Comparison of ENCODE assay signal across 8 cellular contexts in the genomic region with DNA sequence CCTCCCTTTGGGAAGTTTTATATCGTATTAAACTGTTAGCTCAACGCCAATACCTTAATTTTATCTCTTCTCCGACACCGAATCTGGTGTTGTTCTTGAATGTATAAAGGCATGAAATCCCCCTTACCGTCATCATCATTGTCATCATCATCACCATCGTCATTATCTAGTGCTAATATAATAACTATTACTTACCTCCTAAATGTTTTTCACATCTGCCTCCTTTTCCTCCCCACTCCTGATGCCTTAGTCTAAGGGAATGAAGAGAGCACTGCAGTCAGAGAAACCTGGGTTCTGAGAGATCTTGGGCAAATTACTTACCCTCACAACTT. TPM values are rescaled to one million over a fixed set of nuclear protein-coding genes. Genes with fewer than 3 reads are reported as not detected.
A peak's percentile ranks its signal among the peaks of the same experiment; 100 is the strongest.
DNase-seq lines count a peak whose midpoint lies in the region; ATAC-seq, FAIRE-seq and TF ChIP-seq lines count a peak whose summit lies in the region.

No MANE protein-coding gene starts in this region.

- no peak for TF ChIP-seq RAD21 in HepG2 (CRISPR knock-in tag; IDR thresholded peaks at IDR 0.05)

- H3K36me3 Mint-ChIP-seq in activated CD8-positive, alpha-beta T cell treated with anti-CD3 and anti-CD28 coated beads for 36 hours (ENCODE audit: low read depth), result peaks cover 33% of the 10 kb centered on the region

- TF ChIP-seq EP300 in HepG2 (IDR thresholded peaks at IDR 0.05; ENCODE audit: low read depth in 2 of 2, low read length in 2 of 2), result no peak
- TF ChIP-seq EP300 in HepG2 (CRISPR knock-in tag; IDR thresholded peaks at IDR 0.05; ENCODE audit: borderline replicate concordance), result no peak
- no peak for TF ChIP-seq EP300 in transverse colon (IDR thresholded peaks at IDR 0.05; ENCODE audit: low read depth)

- H2AFZ ChIP-seq in HepG2 (ENCODE audit: low read length), result peak overlapping the region; percentile 68

- no peak overlapping the region for H3K27ac ChIP-seq in A673 (ENCODE audit: low read depth, low read length, poor library complexity, severe bottlenecking)
- no peak overlapping the region for H3K27ac ChIP-seq in HepG2 (ENCODE audit: extremely low read length, insufficient read depth, low read length)
- H3K27ac ChIP-seq in transverse colon, result peak overlapping the region; percentile 88 to 95 (median 92)

- TF ChIP-seq POLR2A in HepG2 (IDR thresholded peaks at IDR 0.05; ENCODE audit: insufficient read depth in 1 of 2, low read depth in 2 of 2, low read length in 2 of 2) (no peak), transverse colon (IDR thresholded peaks at IDR 0.05) (no peak)

- POLR2A ChIA-PET in A673 (lab: Charles Lee; ENCODE audit: low non-redundant PET), result no interaction called here
- POLR2A ChIA-PET in activated CD8-positive, alpha-beta T cell treated with anti-CD3 and anti-CD28 coated beads for 36 hours (lab: Charles Lee), result no interaction called here
- POLR2A ChIA-PET in HepG2 (lab: Yijun Ruan, JAX), result no interaction called here

- CTCF ChIA-PET in A673 (lab: Charles Lee), result no interaction called here
- CTCF ChIA-PET in activated CD8-positive, alpha-beta T cell treated with anti-CD3 and anti-CD28 coated beads for 36 hours (lab: Charles Lee), result no interaction called here
- CTCF ChIA-PET in HepG2 (lab: Yijun Ruan, JAX; ENCODE audit: low intra/inter-chr PET ratio, low total read pairs), result no interaction called here

- peaks cover 14% of the 10 kb centered on the region for H3K4me1 ChIP-seq in A673 (ENCODE audit: insufficient read depth, low read length, poor library complexity, severe bottlenecking)
- peaks cover 43% of the 10 kb centered on the region for H3K4me1 ChIP-seq in HepG2 (ENCODE audit: insufficient read depth, low read length)
- H3K4me1 ChIP-seq in transverse colon, result peaks cover 20 to 48% (median 31%) of the 10 kb centered on the region in 4 donors

- H3K36me3 ChIP-seq in A673 (ENCODE audit: insufficient read depth, low read length, poor library complexity, severe bottlenecking), result peaks cover 27% of the 10 kb centered on the region
- H3K36me3 ChIP-seq in HepG2 (replicated peaks in 1 of 2; ENCODE audit: control insufficient read depth in 1 of 2, insufficient read depth in 2 of 2, low read length in 2 of 2), result peaks cover 0 to 8% of the 10 kb centered on the region in 2 experiments; a peak in 3 of 5 replicates
- H3K36me3 ChIP-seq in transverse colon, result no peaks in the 10 kb centered on the region

- ATAC-seq in GM21619 (IDR thresholded peaks at IDR 0.05; ENCODE audit: unreplicated experiment) (peak; percentile 1), HepG2 (no peak), GM21825 (IDR thresholded peaks at IDR 0.05; ENCODE audit: unreplicated experiment) (no peak)
- peak; percentile 3 for ATAC-seq in activated CD8-positive, alpha-beta T cell treated with anti-CD3 and anti-CD28 coated beads for 36 hours

- H3K9me3 ChIP-seq in A673 (ENCODE audit: low read depth, low read length, poor library complexity, severe bottlenecking), result no peaks in the 10 kb centered on the region
- H3K9me3 ChIP-seq in HepG2 (ENCODE audit: low read length), result no peaks in the 10 kb centered on the region
- H3K9me3 ChIP-seq in transverse colon, result no peaks in the 10 kb centered on the region

- peaks cover 29% of the 10 kb centered on the region for H3K4me1 Mint-ChIP-seq in activated CD8-positive, alpha-beta T cell treated with anti-CD3 and anti-CD28 coated beads for 36 hours (ENCODE audit: low read depth)

- BruUV-seq in A673 (replicated peaks; lab: Mats Ljungman, UMichigan), result no TSS peak
- no TSS peak for BruUV-seq in HepG2 (replicated peaks; lab: Mats Ljungman, UMichigan)

- H3K27me3 ChIP-seq in A673 (replicated peaks; ENCODE audit: insufficient read depth, low read depth, low read length, poor library complexity) (no peaks in the 10 kb centered on the region), HepG2 (ENCODE audit: control insufficient read depth in 1 of 2, insufficient read depth in 2 of 2, low read length in 2 of 2) (0 out of 5 replicates have a peak, but pooled peaks cover 0 to 4% of the 10 kb centered on the region in 2 experiments), transverse colon (no peaks in the 10 kb centered on the region)

- H3K4me3 Mint-ChIP-seq in activated CD8-positive, alpha-beta T cell treated with anti-CD3 and anti-CD28 coated beads for 36 hours, result peak overlapping the region; percentile 70

- in situ Hi-C loops in HepG2 (cut with HindIII; ENCODE audit: extremely low pct_ligation_motif_present, low pct_unique_long_range_greater_than_20kb) (no loop called here), transverse colon (cut with MboI; ENCODE audit: low pct_ligation_motif_present in 1 of 4, low pct_unique_long_range_greater_than_20kb in 1 of 4, low sequenced_read_pairs in 3 of 4) (no loop called here)

- H3K27ac Mint-ChIP-seq in activated CD8-positive, alpha-beta T cell treated with anti-CD3 and anti-CD28 coated beads for 36 hours, result peak overlapping the region; percentile 52

- H3K4me3 ChIP-seq in A673 (ENCODE audit: low read depth, low read length, poor library complexity, severe bottlenecking) (peak overlapping the region; percentile 46), HepG2 (replicated peaks in 1 of 3; ENCODE audit: insufficient read depth in 1 of 3, low read depth in 2 of 3, low read length in 3 of 3) (peak overlapping the region in 2 of 3 experiments; percentile 47 to 50; a peak in 3 of 6 replicates), transverse colon (peak overlapping the region; percentile 7 to 99 (median 84))

- no peaks in the 10 kb centered on the region for H3K9me3 Mint-ChIP-seq in activated CD8-positive, alpha-beta T cell treated with anti-CD3 and anti-CD28 coated beads for 36 hours

- no peak overlapping the region for H3K9ac ChIP-seq in HepG2 (ENCODE audit: insufficient read depth, low read depth, low read length)

- no peaks in the 10 kb centered on the region for H3K27me3 Mint-ChIP-seq in activated CD8-positive, alpha-beta T cell treated with anti-CD3 and anti-CD28 coated beads for 36 hours

- intact Hi-C loops in A673 (cut with micrococcal nuclease; ENCODE audit: unreplicated experiment) (no loop called here), HepG2 (cut with micrococcal nuclease; ENCODE audit: unreplicated experiment) (no loop called here), transverse colon (cut with DNase I; ENCODE audit: low total_unique reads) (loop anchor here (5.0 kb wide), 1 partner anchor 1529 kb away; no protein-coding TSS in a partner anchor)
- intact Hi-C loops in activated CD8-positive, alpha-beta T cell treated with anti-CD3 and anti-CD28 coated beads for 36 hours (cut with micrococcal nuclease), result loop anchor here (5.0 kb wide), 1 partner anchor 41 kb away; a partner anchor contains a TSS

- H3K79me2 ChIP-seq in HepG2 (ENCODE audit: insufficient read depth, low read length), result peaks cover 14% of the 10 kb centered on the region

- no peak for DNase-seq in A673 (ENCODE audit: low spot score)
- DNase-seq in activated CD8-positive, alpha-beta T cell treated with anti-CD3 and anti-CD28 coated beads for 36 hours, result no peak
- no peak for DNase-seq in HepG2 (ENCODE audit: low spot score)
- DNase-seq in transverse colon, result no peak
- DNase-seq in RKO (ENCODE audit: low spot score), result no peak
- no peak for DNase-seq in mesenteric fat pad (ENCODE audit: low spot score)

- H3K4me2 ChIP-seq in HepG2 (ENCODE audit: low read depth, low read length), result peak overlapping the region; percentile 75

- no peak for TF ChIP-seq CTCF in A673 (conservative IDR thresholded peaks at IDR 0.05; ENCODE audit: low read depth, low read length)
- no peak for TF ChIP-seq CTCF in activated CD8-positive, alpha-beta T cell treated with anti-CD3 and anti-CD28 coated beads for 36 hours (IDR thresholded peaks at IDR 0.05)
- no peak for TF ChIP-seq CTCF in HepG2 (CRISPR knock-in tag; IDR thresholded peaks at IDR 0.05)
- no peak for TF ChIP-seq CTCF in transverse colon (IDR thresholded peaks at IDR 0.05)

- 3% methylated on average over 6 of the region's 6 CpGs for WGBS in HepG2 (ENCODE audit: low lambda C conversion rate)
- 0 to 3% methylated on average over 4 to 6 of the region's 6 CpGs for WGBS in transverse colon (ENCODE audit: low coverage in 1 of 2), 2 donors

- FAIRE-seq in HepG2 (lab: Jason Lieb, UNC), result no peak

- H4K20me1 ChIP-seq in HepG2 (ENCODE audit: insufficient read depth, low read length), result no peaks in the 10 kb centered on the region

RNA-seq across cellular contexts. Expression of a gene that starts 0.7 kb away (rescaled TPM):
- total RNA-seq in A673 (2021) (12.9 and 15.5 TPM in 2 replicates), HepG2 (2016; rRNA removed; fragmentation: Illumina TruSeq; extraction: Trizol) (6.2 and 8.7 TPM in 2 replicates), transverse colon (1 to 10 TPM; 3.0 to 7.8 (median 5.7) TPM), mesenteric fat pad (6.3 TPM)
- total RNA-seq in activated CD8-positive, alpha-beta T cell treated with anti-CD3 and anti-CD28 coated beads for 36 hours, result 10 to 100 TPM; 10.5 to 11.8 TPM
- 1.1 and 1.2 TPM in 2 replicates for total RNA-seq in HepG2 (2016; cell fraction: cytosol; rRNA removed; fragmentation: Illumina TruSeq; extraction: Trizol; ENCODE audit: low read depth)
- total RNA-seq in HepG2 (2016; cell fraction: insoluble cytoplasmic fraction; rRNA removed; fragmentation: Illumina TruSeq; extraction: Trizol), result 6.7 and 8.3 TPM in 2 replicates
- total RNA-seq in HepG2 (2016; cell fraction: membrane; rRNA removed; fragmentation: Illumina TruSeq; extraction: Trizol), result 4.0 and 4.6 TPM in 2 replicates
- 5.4 and 5.8 TPM in 2 replicates for total RNA-seq in HepG2 (2016; cell fraction: nucleus; rRNA removed; fragmentation: Illumina TruSeq; extraction: Trizol)
- polyA plus RNA-seq in HepG2 (2011; rRNA removed), result 1.5 and 1.6 TPM in 2 replicates
- polyA plus RNA-seq in HepG2 (2011; cell fraction: cytosol; rRNA removed), result 1.0 and 1.4 TPM in 2 replicates
- polyA plus RNA-seq in HepG2 (2011; cell fraction: nucleus; rRNA removed), result 1.5 and 1.7 TPM in 2 replicates
- polyA plus RNA-seq in HepG2 (2012), result 2.3 and 2.8 TPM in 2 replicates
- polyA plus RNA-seq in HepG2 (2016; cell fraction: cytosol; fragmentation: Illumina TruSeq; extraction: Trizol; ENCODE audit: low read depth), result 0.88 and 0.89 TPM in 2 replicates
- 6.1 and 6.3 TPM in 2 replicates for polyA plus RNA-seq in HepG2 (2016; cell fraction: insoluble cytoplasmic fraction; fragmentation: Illumina TruSeq; extraction: Trizol; ENCODE audit: low read depth)
- 1.9 and 2.0 TPM in 2 replicates for polyA plus RNA-seq in HepG2 (2016; cell fraction: membrane; fragmentation: Illumina TruSeq; extraction: Trizol; ENCODE audit: low read depth)
- polyA plus RNA-seq in HepG2 (2016; cell fraction: nucleus; fragmentation: Illumina TruSeq; extraction: Trizol; ENCODE audit: insufficient read depth, low read depth), result 7.1 and 7.4 TPM in 2 replicates
- 1.3 and 9.1 TPM in 2 replicates for polyA minus RNA-seq in HepG2 (2011; rRNA and poly(A)+ RNA removed; ENCODE audit: low replicate concordance)
- polyA minus RNA-seq in HepG2 (2011; cell fraction: cytosol; rRNA and poly(A)+ RNA removed), result 2.5 and 3.1 TPM in 2 replicates
- 4.1 and 4.4 TPM in 2 replicates for polyA minus RNA-seq in HepG2 (2011; cell fraction: nucleus; rRNA and poly(A)+ RNA removed)

RNA-seq across cellular contexts. Expression of a gene that starts 28.1 kb away (rescaled TPM):
- total RNA-seq in A673 (2021) (4.8 and 8.1 TPM in 2 replicates), HepG2 (2016; rRNA removed; fragmentation: Illumina TruSeq; extraction: Trizol) (1.9 and 6.9 TPM in 2 replicates), transverse colon (100 to 1,000 TPM in 2 of 4 donors, 10 to 100 TPM in 2; 85.3 to 241 (median 121) TPM), mesenteric fat pad (24.6 TPM)
- total RNA-seq in activated CD8-positive, alpha-beta T cell treated with anti-CD3 and anti-CD28 coated beads for 36 hours, result 10 to 100 TPM; 17.7 TPM
- 1.1 and 2.9 TPM in 2 replicates for total RNA-seq in HepG2 (2016; cell fraction: cytosol; rRNA removed; fragmentation: Illumina TruSeq; extraction: Trizol; ENCODE audit: low read depth)
- total RNA-seq in HepG2 (2016; cell fraction: insoluble cytoplasmic fraction; rRNA removed; fragmentation: Illumina TruSeq; extraction: Trizol), result 2.2 and 7.5 TPM in 2 replicates
- total RNA-seq in HepG2 (2016; cell fraction: membrane; rRNA removed; fragmentation: Illumina TruSeq; extraction: Trizol), result 0.87 and 1.4 TPM in 2 replicates
- 10.6 and 12.0 TPM in 2 replicates for total RNA-seq in HepG2 (2016; cell fraction: nucleus; rRNA removed; fragmentation: Illumina TruSeq; extraction: Trizol)
- 39.0 and 48.0 TPM in 2 replicates for polyA plus RNA-seq in HepG2 (2011; rRNA removed)
- 6.7 and 9.8 TPM in 2 replicates for polyA plus RNA-seq in HepG2 (2011; cell fraction: cytosol; rRNA removed)
- polyA plus RNA-seq in HepG2 (2011; cell fraction: nucleus; rRNA removed), result 432 and 521 TPM in 2 replicates
- 10.5 and 18.1 TPM in 2 replicates for polyA plus RNA-seq in HepG2 (2012)
- polyA plus RNA-seq in HepG2 (2016; cell fraction: cytosol; fragmentation: Illumina TruSeq; extraction: Trizol; ENCODE audit: low read depth), result 0.25 and 0.36 TPM in 2 replicates
- polyA plus RNA-seq in HepG2 (2016; cell fraction: insoluble cytoplasmic fraction; fragmentation: Illumina TruSeq; extraction: Trizol; ENCODE audit: low read depth), result 2.0 and 2.3 TPM in 2 replicates
- polyA plus RNA-seq in HepG2 (2016; cell fraction: membrane; fragmentation: Illumina TruSeq; extraction: Trizol; ENCODE audit: low read depth), result 0.81 and 0.95 TPM in 2 replicates
- polyA plus RNA-seq in HepG2 (2016; cell fraction: nucleus; fragmentation: Illumina TruSeq; extraction: Trizol; ENCODE audit: insufficient read depth, low read depth), result 40.3 and 54.1 TPM in 2 replicates
- 6.9 and 18.4 TPM in 2 replicates for polyA minus RNA-seq in HepG2 (2011; rRNA and poly(A)+ RNA removed; ENCODE audit: low replicate concordance)
- polyA minus RNA-seq in HepG2 (2011; cell fraction: cytosol; rRNA and poly(A)+ RNA removed), result 4.7 and 5.5 TPM in 2 replicates
- polyA minus RNA-seq in HepG2 (2011; cell fraction: nucleus; rRNA and poly(A)+ RNA removed), result 36.2 and 38.4 TPM in 2 replicates

RNA-seq across cellular contexts. Expression of a gene that starts 43.2 kb away (rescaled TPM):
- total RNA-seq in A673 (2021) (8.6 and 11.6 TPM in 2 replicates), HepG2 (2016; rRNA removed; fragmentation: Illumina TruSeq; extraction: Trizol) (6.7 and 10.6 TPM in 2 replicates), transverse colon (10 to 100 TPM in 3 of 4 donors, 1 to 10 TPM in 1; 9.4 to 34.5 (median 30.3) TPM), mesenteric fat pad (9.4 TPM)
- 1 to 10 TPM; 8.7 to 9.6 TPM for total RNA-seq in activated CD8-positive, alpha-beta T cell treated with anti-CD3 and anti-CD28 coated beads for 36 hours
- total RNA-seq in HepG2 (2016; cell fraction: cytosol; rRNA removed; fragmentation: Illumina TruSeq; extraction: Trizol; ENCODE audit: low read depth), result 4.6 and 5.2 TPM in 2 replicates
- 7.4 and 12.3 TPM in 2 replicates for total RNA-seq in HepG2 (2016; cell fraction: insoluble cytoplasmic fraction; rRNA removed; fragmentation: Illumina TruSeq; extraction: Trizol)
- 8.5 and 8.7 TPM in 2 replicates for total RNA-seq in HepG2 (2016; cell fraction: membrane; rRNA removed; fragmentation: Illumina TruSeq; extraction: Trizol)
- 12.1 and 13.9 TPM in 2 replicates for total RNA-seq in HepG2 (2016; cell fraction: nucleus; rRNA removed; fragmentation: Illumina TruSeq; extraction: Trizol)
- polyA plus RNA-seq in HepG2 (2011; rRNA removed), result 5.9 and 6.9 TPM in 2 replicates
- polyA plus RNA-seq in HepG2 (2011; cell fraction: cytosol; rRNA removed), result 5.0 and 5.8 TPM in 2 replicates
- polyA plus RNA-seq in HepG2 (2011; cell fraction: nucleus; rRNA removed), result 15.0 and 17.9 TPM in 2 replicates
- 2.4 and 4.1 TPM in 2 replicates for polyA plus RNA-seq in HepG2 (2012)
- 5.7 and 6.5 TPM in 2 replicates for polyA plus RNA-seq in HepG2 (2016; cell fraction: cytosol; fragmentation: Illumina TruSeq; extraction: Trizol; ENCODE audit: low read depth)
- polyA plus RNA-seq in HepG2 (2016; cell fraction: insoluble cytoplasmic fraction; fragmentation: Illumina TruSeq; extraction: Trizol; ENCODE audit: low read depth), result 7.1 and 7.3 TPM in 2 replicates
- 5.9 and 8.0 TPM in 2 replicates for polyA plus RNA-seq in HepG2 (2016; cell fraction: membrane; fragmentation: Illumina TruSeq; extraction: Trizol; ENCODE audit: low read depth)
- polyA plus RNA-seq in HepG2 (2016; cell fraction: nucleus; fragmentation: Illumina TruSeq; extraction: Trizol; ENCODE audit: insufficient read depth, low read depth), result 13.1 and 18.5 TPM in 2 replicates
- polyA minus RNA-seq in HepG2 (2011; rRNA and poly(A)+ RNA removed; ENCODE audit: low replicate concordance), result 8.7 and 50.0 TPM in 2 replicates
- polyA minus RNA-seq in HepG2 (2011; cell fraction: cytosol; rRNA and poly(A)+ RNA removed), result 1.8 and 3.3 TPM in 2 replicates
- polyA minus RNA-seq in HepG2 (2011; cell fraction: nucleus; rRNA and poly(A)+ RNA removed), result 15.7 and 21.8 TPM in 2 replicates

RNA-seq across cellular contexts. Expression of a gene that starts 43.3 kb away (rescaled TPM):
- 1.8 and 2.6 TPM in 2 replicates for total RNA-seq in A673 (2021)
- under 1 TPM; 0.27 to 0.38 TPM for total RNA-seq in activated CD8-positive, alpha-beta T cell treated with anti-CD3 and anti-CD28 coated beads for 36 hours
- total RNA-seq in HepG2 (2016; rRNA removed; fragmentation: Illumina TruSeq; extraction: Trizol), result 0.22 TPM in 1 of 2 replicates, not detected in the other
- total RNA-seq in HepG2 (2016; cell fraction: cytosol; rRNA removed; fragmentation: Illumina TruSeq; extraction: Trizol; ENCODE audit: low read depth), result not detected in 2 replicates
- total RNA-seq in HepG2 (2016; cell fraction: insoluble cytoplasmic fraction; rRNA removed; fragmentation: Illumina TruSeq; extraction: Trizol), result 0.16 and 0.48 TPM in 2 replicates
- 0.19 TPM in 1 of 2 replicates, not detected in the other for total RNA-seq in HepG2 (2016; cell fraction: membrane; rRNA removed; fragmentation: Illumina TruSeq; extraction: Trizol)
- not detected in 2 replicates for total RNA-seq in HepG2 (2016; cell fraction: nucleus; rRNA removed; fragmentation: Illumina TruSeq; extraction: Trizol)
- polyA plus RNA-seq in HepG2 (2011; rRNA removed), result 0.01 and 0.46 TPM in 2 replicates
- polyA plus RNA-seq in HepG2 (2011; cell fraction: cytosol; rRNA removed), result 0.05 and 0.12 TPM in 2 replicates
- polyA plus RNA-seq in HepG2 (2011; cell fraction: nucleus; rRNA removed), result not detected in 2 replicates
- polyA plus RNA-seq in HepG2 (2012), result 0.11 TPM in 1 of 2 replicates, not detected in the other
- 0.31 TPM in 1 of 2 replicates, not detected in the other for polyA plus RNA-seq in HepG2 (2016; cell fraction: cytosol; fragmentation: Illumina TruSeq; extraction: Trizol; ENCODE audit: low read depth)
- not detected in 2 replicates for polyA plus RNA-seq in HepG2 (2016; cell fraction: insoluble cytoplasmic fraction; fragmentation: Illumina TruSeq; extraction: Trizol; ENCODE audit: low read depth)
- 0.13 TPM in 1 of 2 replicates, not detected in the other for polyA plus RNA-seq in HepG2 (2016; cell fraction: membrane; fragmentation: Illumina TruSeq; extraction: Trizol; ENCODE audit: low read depth)
- not detected in 2 replicates for polyA plus RNA-seq in HepG2 (2016; cell fraction: nucleus; fragmentation: Illumina TruSeq; extraction: Trizol; ENCODE audit: insufficient read depth, low read depth)
- polyA minus RNA-seq in HepG2 (2011; rRNA and poly(A)+ RNA removed; ENCODE audit: low replicate concordance), result 0.87 TPM in 1 of 2 replicates, not detected in the other
- not detected in 2 replicates for polyA minus RNA-seq in HepG2 (2011; cell fraction: cytosol; rRNA and poly(A)+ RNA removed)
- polyA minus RNA-seq in HepG2 (2011; cell fraction: nucleus; rRNA and poly(A)+ RNA removed), result not detected in 2 replicates
- total RNA-seq in transverse colon, result 1 to 10 TPM in 2 of 4 donors, under 1 TPM in 1, not detected in 1; 0.64 to 4.0 (median 1.9) TPM
- total RNA-seq in mesenteric fat pad, result 2.3 TPM

Comparison
In these comparisons a context has a peak if more than half of its experiments do, and no peak if none do; other contexts are left out.
1. H3K27ac ChIP-seq: peak in transverse colon (4 of 4); none in A673 (single experiment) and HepG2 (single experiment).
2. ATAC-seq: peak in GM21619 (single experiment) and activated CD8-positive, alpha-beta T cell treated with anti-CD3 and anti-CD28 coated beads for 36 hours (single experiment); none in HepG2 (single experiment) and GM21825 (single experiment).
3. intact Hi-C loops: an anchor here in activated CD8-positive, alpha-beta T cell treated with anti-CD3 and anti-CD28 coated beads for 36 hours (5.0 kb wide) and transverse colon (5.0 kb wide); none called in A673 and HepG2.
4. Peak in every context shown above with its lines, with median percentiles within 50 percentile points of each other: H3K4me3 ChIP-seq.